8 cellular contexts compared by ENCODE assay signal in genomic region chr1:63593887-63594617, GRCh38. TPM values are rescaled to one million over a fixed set of nuclear protein-coding genes. Genes with fewer than 3 reads are reported as not detected.
DNase-seq lines count a peak whose midpoint lies in the region; ATAC-seq and TF ChIP-seq lines count a peak whose summit lies in the region.

No MANE protein-coding gene starts in this region.

- peaks cover 3% of the 10 kb centered on the region for H3K4me1 Mint-ChIP-seq in neural progenitor cell

- intact Hi-C loops in PC-9 (cut with micrococcal nuclease; ENCODE audit: unreplicated experiment): loop anchor here (2.0 kb wide), 1 partner anchor 69 kb away; no protein-coding TSS in a partner anchor

- POLR2A ChIA-PET in PC-9 (lab: Charles Lee; ENCODE audit: unreplicated experiment): interaction anchor here (0.6 to 0.7 kb wide), 4 partner anchors 22 to 252 kb away, joined by 3 to 8 read pairs (median 4); no protein-coding TSS in a partner anchor

- no peaks in the 10 kb centered on the region for H3K9me3 ChIP-seq in BLaER1 treated with 17β-estradiol and CSF1 and Interleukin-3, amounts not matched to agents 10 nM and 100 nM (replicated peaks in 1 of 11)
- H3K9me3 ChIP-seq in PC-9 (ENCODE audit: insufficient read depth, low read depth) (no peaks in the 10 kb centered on the region), neural progenitor cell (ENCODE audit: low read depth) (no peaks in the 10 kb centered on the region)

- H3K9me3 Mint-ChIP-seq in neural progenitor cell: no peaks in the 10 kb centered on the region

- H3K9ac ChIP-seq in BLaER1 treated with 17β-estradiol and CSF1 and Interleukin-3, amounts not matched to agents 10 nM and 100 nM: peak overlapping the region; percentile 89 to 98 (median 94)
- H3K9ac ChIP-seq in neural progenitor cell: no peak overlapping the region

- H3K79me2 ChIP-seq in PC-9 (ENCODE audit: low read depth) (peaks cover 58% of the 10 kb centered on the region), neural progenitor cell (ENCODE audit: low read depth) (no peaks in the 10 kb centered on the region)

- peaks cover 6% of the 10 kb centered on the region for H3K27me3 Mint-ChIP-seq in neural progenitor cell (ENCODE audit: insufficient read depth, low read depth)

- H4K20me1 ChIP-seq in BLaER1 treated with 17β-estradiol and CSF1 and Interleukin-3, amounts not matched to agents 10 nM and 100 nM: no peaks in the 10 kb centered on the region
- H4K20me1 ChIP-seq in PC-9 (ENCODE audit: insufficient read depth) (no peaks in the 10 kb centered on the region), neural progenitor cell (ENCODE audit: low read depth) (no peaks in the 10 kb centered on the region)

- H3K27ac Mint-ChIP-seq in neural progenitor cell: no peak overlapping the region

- H2AFZ ChIP-seq in PC-9 (peak overlapping the region; percentile 81), neural progenitor cell (replicated peaks) (peak overlapping the region; percentile 98)

- H3K4me1 ChIP-seq in BLaER1 treated with 17β-estradiol and CSF1 and Interleukin-3, amounts not matched to agents 10 nM and 100 nM: peaks cover 10 to 24% (median 19%) of the 10 kb centered on the region in 10 experiments; a peak in 19 of 20 replicates
- H3K4me1 ChIP-seq in PC-9 (replicated peaks; ENCODE audit: insufficient read depth) (peaks cover 27% of the 10 kb centered on the region), neural progenitor cell (no peaks in the 10 kb centered on the region)

- H3K36me3 Mint-ChIP-seq in neural progenitor cell: no peaks in the 10 kb centered on the region

- H3K36me3 ChIP-seq in BLaER1 treated with 17β-estradiol and CSF1 and Interleukin-3, amounts not matched to agents 10 nM and 100 nM: peaks cover 0 to 9% (median 0%) of the 10 kb centered on the region in 11 experiments; a peak in 5 of 22 replicates
- no peaks in the 10 kb centered on the region; the same call in 1 of the 2 replicates for H3K36me3 ChIP-seq in PC-9 (ENCODE audit: low read depth)
- H3K36me3 ChIP-seq in neural progenitor cell: no peaks in the 10 kb centered on the region

- TF ChIP-seq CTCF in PC-9 (conservative IDR thresholded peaks at IDR 0.05): no peak
- TF ChIP-seq CTCF in fibroblast of the aortic adventitia (IDR thresholded peaks at IDR 0.05; ENCODE audit: insufficient read depth, low read length): no peak
- TF ChIP-seq CTCF in neural progenitor cell (IDR thresholded peaks at IDR 0.05): no peak

- no peaks in the 10 kb centered on the region for H3K27me3 ChIP-seq in BLaER1 treated with 17β-estradiol and CSF1 and Interleukin-3, amounts not matched to agents 10 nM and 100 nM
- H3K27me3 ChIP-seq in PC-9 (ENCODE audit: insufficient read depth, low read depth) (no peaks in the 10 kb centered on the region), neural progenitor cell (peaks cover 57% of the 10 kb centered on the region)

- peak overlapping the region; percentile 82 to 98 (median 94) for H3K27ac ChIP-seq in BLaER1 treated with 17β-estradiol and CSF1 and Interleukin-3, amounts not matched to agents 10 nM and 100 nM
- H3K27ac ChIP-seq in PC-9 (peak overlapping the region; percentile 75), neural progenitor cell (no peak overlapping the region), substantia nigra (ENCODE audit: low read depth, low read length, poor library complexity, severe bottlenecking) (peak overlapping the region; percentile 69)

- peak overlapping the region; percentile 76 to 92 (median 85) for H3K4me2 ChIP-seq in BLaER1 treated with 17β-estradiol and CSF1 and Interleukin-3, amounts not matched to agents 10 nM and 100 nM
- H3K4me2 ChIP-seq in PC-9: peak overlapping the region; percentile 89
- H3K4me2 ChIP-seq in neural progenitor cell: peak overlapping the region; percentile 86

- H3F3A ChIP-seq in PC-9 (ENCODE audit: insufficient read depth, low read depth) (peaks cover 14% of the 10 kb centered on the region; the same call in 1 of the 2 replicates), neural progenitor cell (ENCODE audit: low read depth) (peaks cover 24% of the 10 kb centered on the region)

- CTCF ChIA-PET in PC-9 (lab: Charles Lee): no interaction called here

- ATAC-seq in GM19372 (IDR thresholded peaks at IDR 0.05; ENCODE audit: low read depth, unreplicated experiment) (peak; percentile 42), HG03460 (IDR thresholded peaks at IDR 0.05; ENCODE audit: unreplicated experiment) (peak; percentile 37)

- H3K4me3 ChIP-seq in BLaER1 treated with 17β-estradiol and CSF1 and Interleukin-3, amounts not matched to agents 10 nM and 100 nM: peak overlapping the region; percentile 73 to 93 (median 84)
- H3K4me3 ChIP-seq in PC-9: peak overlapping the region; percentile 76
- peak overlapping the region; percentile 86 for H3K4me3 ChIP-seq in fibroblast of the aortic adventitia (ENCODE audit: low read depth, low read length)
- peak overlapping the region; percentile 96 for H3K4me3 ChIP-seq in neural progenitor cell

- H3K4me3 Mint-ChIP-seq in neural progenitor cell: peak overlapping the region; percentile 90

- DNase-seq in PC-9: peak; percentile 87 to 92
- DNase-seq in activated T-helper 1 cell treated with anti-CD3 and anti-CD28 coated beads, Interleukin-2, amount 50 U/mL, for 16 hours (ENCODE audit: low read depth in 1 of 2, low spot score in 1 of 2): peak; percentile 41 to 53
- peak; percentile 30 for DNase-seq in fibroblast of the aortic adventitia (ENCODE audit: low read depth)
- peak; percentile 21 for DNase-seq in neural progenitor cell (ENCODE audit: low spot score)
- peak in 45 of 49 donors; percentile 17 to 87 (median 53) for DNase-seq in substantia nigra (lab: John Stamatoyannopoulos, UW)

- H3K9me2 ChIP-seq in PC-9 (ENCODE audit: insufficient read depth): peaks cover 3% of the 10 kb centered on the region; the same call in 1 of the 2 replicates

- BruUV-seq in PC-9 (replicated peaks; lab: Mats Ljungman, UMichigan): TSS peak; percentile 32

RNA-seq across cellular contexts. Expression of gene PGM1, which starts 0.8 kb away (rescaled TPM):
- 90.1 and 101 TPM in 2 replicates for total RNA-seq in PC-9 (2021)
- 52.4 and 83.5 TPM in 2 replicates for total RNA-seq in fibroblast of the aortic adventitia (ENCODE audit: low replicate concordance)
- 22.7 and 29.0 TPM in 2 replicates for total RNA-seq in neural progenitor cell (ENCODE audit: low replicate concordance)

Comparison
In these comparisons a context has a peak if more than half of its experiments do, and no peak if none do; other contexts are left out.
1. DNase-seq: peak in every context shown above with its lines; median percentile 90 in PC-9; 53 in substantia nigra; 47 in activated T-helper 1 cell treated with anti-CD3 and anti-CD28 coated beads, Interleukin-2, amount 50 U/mL, for 16 hours; 30 in fibroblast of the aortic adventitia; 21 in neural progenitor cell.